In the genomic region with DNA sequence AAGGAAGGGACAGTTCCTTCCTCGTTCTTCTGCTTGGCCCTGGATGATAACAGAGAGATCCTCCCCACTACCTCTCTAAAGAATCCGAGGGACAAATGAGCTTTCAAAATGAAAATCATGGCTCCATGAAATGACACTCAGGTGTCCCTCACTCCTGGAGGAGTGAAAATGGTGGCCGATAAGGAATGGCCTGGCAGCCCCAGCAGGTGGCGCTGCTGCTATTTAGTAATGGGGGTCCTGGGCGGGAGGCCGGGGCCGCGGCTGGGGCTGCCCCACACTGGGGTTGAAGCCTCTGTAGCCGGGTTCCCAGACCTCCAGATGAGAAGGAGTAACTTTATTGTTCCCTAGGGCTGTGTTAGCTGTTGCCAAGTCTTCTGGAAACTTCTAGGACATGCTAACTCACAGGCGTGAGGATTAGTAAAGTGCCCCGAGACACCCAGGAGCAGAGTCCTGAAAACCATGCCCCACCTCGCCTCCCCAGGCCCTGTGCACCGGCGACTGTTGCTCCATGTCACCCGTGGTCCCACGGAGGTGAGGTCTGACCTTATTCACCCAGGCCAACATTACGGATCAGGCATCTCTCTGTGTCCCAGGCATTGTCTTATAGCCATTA, we compare ENCODE assay signal across 8 cellular contexts.
DNase-seq lines count a peak whose midpoint lies in the region; ATAC-seq and TF ChIP-seq lines count a peak whose summit lies in the region.

No MANE protein-coding gene starts in this region.

- H3K27ac ChIP-seq in right atrium auricular region = peak overlapping the region in 1 of 2 donors; percentile 14
- peak overlapping the region in 1 of 4 donors; percentile 26 for H3K27ac ChIP-seq in sigmoid colon

- CTCF ChIA-PET in T-cell (lab: Charles Lee) = interaction anchor here in 1 of 2 donors (0.6 to 1.0 kb wide), 2 partner anchors 595 to 770 kb away, joined by 3 read pairs; no protein-coding TSS in a partner anchor

- peaks cover 0 to 3% (median 2%) of the 10 kb centered on the region in 3 donors for H3K4me1 Mint-ChIP-seq in T-cell

- POLR2A ChIA-PET in T-cell (lab: Charles Lee) = no interaction called here

- no peak for TF ChIP-seq EP300 in sigmoid colon (IDR thresholded peaks at IDR 0.05)

- H3K36me3 ChIP-seq in right atrium auricular region = no peaks in the 10 kb centered on the region
- H3K36me3 ChIP-seq in sigmoid colon = peaks cover 0 to 7% (median 0%) of the 10 kb centered on the region in 4 donors

- H3K4me3 ChIP-seq in right atrium auricular region = no peak overlapping the region
- H3K4me3 ChIP-seq in sigmoid colon = no peak overlapping the region

- H3K4me1 ChIP-seq in right atrium auricular region (peaks cover 0 to 74% of the 10 kb centered on the region in 2 donors), sigmoid colon (peaks cover 0 to 59% (median 35%) of the 10 kb centered on the region in 4 donors)

- ATAC-seq in T-cell (replicated peaks in 1 of 4) = peak in 3 of 4 experiments; percentile 42 to 58 (median 45)
- ATAC-seq in HG03442 (IDR thresholded peaks at IDR 0.05; ENCODE audit: unreplicated experiment) = no peak

- H3K27ac Mint-ChIP-seq in T-cell = no peak overlapping the region

- TF ChIP-seq CTCF in right atrium auricular region (IDR thresholded peaks at IDR 0.05) = peak; percentile 75 to 95
- TF ChIP-seq CTCF in sigmoid colon (IDR thresholded peaks at IDR 0.05) = peak; percentile 33 to 90 (median 72)

- no peaks in the 10 kb centered on the region for H3K36me3 Mint-ChIP-seq in T-cell

- intact Hi-C loops in sigmoid colon (cut with DNase I) = loop anchor here (2.0 to 10.0 kb wide), 7 partner anchors 105 to 808 kb away; a partner anchor contains a TSS

- H3K27me3 ChIP-seq in right atrium auricular region = no peaks in the 10 kb centered on the region
- no peaks in the 10 kb centered on the region for H3K27me3 ChIP-seq in sigmoid colon

- no peaks in the 10 kb centered on the region for H3K9me3 ChIP-seq in right atrium auricular region
- no peaks in the 10 kb centered on the region for H3K9me3 ChIP-seq in sigmoid colon

- no peak for TF ChIP-seq POLR2A in sigmoid colon (IDR thresholded peaks at IDR 0.05)

- 44 to 45% methylated on average over 17 of the region's 17 CpGs for WGBS in sigmoid colon, 2 donors

- no peak overlapping the region for H3K4me3 Mint-ChIP-seq in T-cell

- H3K27me3 Mint-ChIP-seq in T-cell = peaks cover 0 to 5% of the 10 kb centered on the region in 2 donors

- DNase-seq in NCI-H82 (lab: John Stamatoyannopoulos, UW) (peak; percentile 77), NCI-H82 treated with DMSO at 0.1 percent for 48 hours (lab: John Stamatoyannopoulos, UW; ENCODE audit: unreplicated experiment) (no peak), KG1 (lab: John Stamatoyannopoulos, UW) (peak; percentile 71), T-cell (peak in 33 of 34 experiments; percentile 20 to 65 (median 50)), amygdala (lab: John Stamatoyannopoulos, UW) (peak in 39 of 56 donors; percentile 13 to 79 (median 41)), right atrium auricular region (ENCODE audit: low spot score) (peak; percentile 83), sigmoid colon (peak; percentile 83)

- H3K9me3 Mint-ChIP-seq in T-cell = no peaks in the 10 kb centered on the region
